13 cellular contexts compared by ENCODE assay signal in genomic region chr2:119008108-119008507, GRCh38.
DNase-seq lines count a peak whose midpoint lies in the region; ATAC-seq and TF ChIP-seq lines count a peak whose summit lies in the region.
"Had no signal": no experiment of that assay in that cellular context is flagged by ENCODE, and none has a peak within 500 bp of the region (broad histone marks: within the 10 kb centered on the region; RNA-seq: fewer than 3 reads in every experiment).

No MANE protein-coding gene starts in this region.

- no peaks in the 10 kb centered on the region for H3K4me1 Mint-ChIP-seq in WTC11
- no peaks in the 10 kb centered on the region for H3K4me1 Mint-ChIP-seq in type B pancreatic cell (ENCODE audit: unreplicated experiment)

- peak; percentile 74 for ATAC-seq in WTC11
- peak; percentile 58 for ATAC-seq in left lobe of liver
- no peak for ATAC-seq in GM19351 (IDR thresholded peaks at IDR 0.05; ENCODE audit: unreplicated experiment)

- H3K4me3 Mint-ChIP-seq in WTC11 (no peak overlapping the region), type B pancreatic cell (no peak overlapping the region)
- H3K4me3 Mint-ChIP-seq: CD4-positive, alpha-beta memory T cell had no signal

- POLR2A ChIA-PET in WTC11 (lab: Charles Lee), result interaction anchor here (0.5 kb wide), 1 partner anchor 65 kb away, joined by 5 read pairs; no protein-coding TSS in a partner anchor

- H3K27me3 Mint-ChIP-seq in WTC11 (ENCODE audit: low read depth), result peaks cover 18% of the 10 kb centered on the region
- peaks cover 52% of the 10 kb centered on the region for H3K27me3 Mint-ChIP-seq in type B pancreatic cell

- CTCF ChIA-PET in WTC11 (lab: Charles Lee), result interaction anchor here (0.8 to 1.2 kb wide), 4 partner anchors 16 to 283 kb away, joined by 3 to 18 read pairs (median 4); no protein-coding TSS in a partner anchor

- peaks cover 21% of the 10 kb centered on the region for H3K9me3 Mint-ChIP-seq in WTC11
- no peaks in the 10 kb centered on the region for H3K9me3 Mint-ChIP-seq in type B pancreatic cell

- DNase-seq in ELR (ENCODE audit: low read depth) (peak; percentile 30), KBM-7 (peak; percentile 28), WTC11 (ENCODE audit: low spot score) (no peak), left lobe of liver (ENCODE audit: low spot score) (no peak), type B pancreatic cell (ENCODE audit: extremely low spot score, unreplicated experiment) (no peak), GOT3 (lab: John Stamatoyannopoulos, UW) (no peak), NCI-H2107 (lab: John Stamatoyannopoulos, UW) (no peak)
- DNase-seq: CD4-positive, alpha-beta memory T cell; dorsolateral prefrontal cortex; NCI-H1417 treated with DMSO at 0.1 percent for 48 hours; NCI-H510A; Right ventricle myocardium superior had no signal

- peaks cover 9% of the 10 kb centered on the region for H3K36me3 Mint-ChIP-seq in WTC11
- H3K36me3 Mint-ChIP-seq in type B pancreatic cell, result no peaks in the 10 kb centered on the region
- H3K36me3 Mint-ChIP-seq: CD4-positive, alpha-beta memory T cell had no signal

- in situ Hi-C loops in KBM-7 (cut with MboI; ENCODE audit: low pct_unique_long_range_greater_than_20kb, low sequenced_read_pairs), result no loop called here

- no peak overlapping the region for H3K27ac Mint-ChIP-seq in WTC11
- no peak overlapping the region for H3K27ac Mint-ChIP-seq in type B pancreatic cell
- H3K27ac Mint-ChIP-seq: CD4-positive, alpha-beta memory T cell had no signal

- TF ChIP-seq CTCF in WTC11 (IDR thresholded peaks at IDR 0.05), result no peak
- TF ChIP-seq CTCF in type B pancreatic cell (conservative IDR thresholded peaks at IDR 0.05), result no peak

TF ChIP-seq in WTC11, 78 proteins besides CTCF, POLR2A, EP300 and RAD21:
- no peak for TF ChIP-seq OVOL2 (CRISPR knock-in tag; IDR thresholded peaks at IDR 0.05; ENCODE audit: borderline replicate concordance)
- no peak for TF ChIP-seq ZNF416 (CRISPR knock-in tag; IDR thresholded peaks at IDR 0.05)
- TF ChIP-seq NFATC4 (CRISPR knock-in tag; IDR thresholded peaks at IDR 0.05), result no peak
- TF ChIP-seq TP53 (CRISPR knock-in tag; IDR thresholded peaks at IDR 0.05), result no peak
- 0 out of 2 replicates have a peak, but pooled peaks have one; percentile 49 for TF ChIP-seq USF1 (CRISPR knock-in tag; IDR thresholded peaks at IDR 0.05)
- TF ChIP-seq ZNF263 (CRISPR knock-in tag; IDR thresholded peaks at IDR 0.05; ENCODE audit: low read depth), result no peak
- TF ChIP-seq USF2 (CRISPR knock-in tag; IDR thresholded peaks at IDR 0.05), result peak; percentile 66

Comparison
In these comparisons a context has a peak if more than half of its experiments do, and no peak if none do; other contexts are left out.
1. DNase-seq: peak in ELR (single experiment) and KBM-7 (single experiment); none in WTC11 (single experiment), left lobe of liver (single experiment), type B pancreatic cell (single experiment), GOT3 (single experiment) and NCI-H2107 (single experiment).